Comparison of ENCODE assay signal across 17 cellular contexts in the genomic region with DNA sequence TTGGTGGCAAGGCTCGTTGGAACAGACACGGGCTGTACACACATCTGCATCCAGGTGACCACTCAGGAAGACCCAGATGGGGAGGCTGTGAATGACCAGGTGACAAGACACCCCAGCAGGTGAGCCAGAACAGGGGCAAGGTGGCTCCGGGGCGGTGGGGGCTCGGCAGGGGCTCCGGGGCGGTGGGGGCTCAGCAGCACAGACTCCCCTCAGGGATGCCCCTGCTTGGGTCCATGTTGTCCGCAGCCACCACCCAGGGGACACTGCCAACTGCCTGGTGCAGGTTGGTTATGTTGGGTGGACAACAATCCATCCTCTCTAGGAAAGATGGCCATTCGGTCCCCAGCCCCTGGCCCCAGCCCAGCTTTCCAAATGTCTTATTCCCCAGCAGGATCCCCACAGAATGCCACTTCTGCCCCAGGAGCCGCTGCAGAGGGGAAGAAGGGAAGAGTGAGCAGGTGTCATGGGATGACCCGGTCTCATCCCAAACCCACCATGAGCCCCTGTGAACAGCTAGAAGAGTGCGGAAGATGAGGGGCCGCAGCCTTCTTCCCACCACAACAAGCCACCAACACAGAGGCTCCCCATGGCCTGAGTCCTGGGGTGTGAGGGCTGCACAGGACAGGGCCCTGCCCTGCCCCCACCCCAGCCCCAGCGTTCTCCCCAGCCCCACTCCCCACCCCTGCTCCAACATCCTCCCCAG. TPM values are rescaled to one million over a fixed set of nuclear protein-coding genes. Genes with fewer than 3 reads are reported as not detected.
DNase-seq lines count a peak whose midpoint lies in the region; ATAC-seq and TF ChIP-seq lines count a peak whose summit lies in the region.
"Had no signal": no experiment of that assay in that cellular context is flagged by ENCODE, and none has a peak within 500 bp of the region (broad histone marks: within the 10 kb centered on the region; RNA-seq: fewer than 3 reads in every experiment).

No MANE protein-coding gene starts in this region.

- H3K9me3 ChIP-seq in Karpas-422 (ENCODE audit: low read length) (no peaks in the 10 kb centered on the region), osteoblast (ENCODE audit: low read depth, low read length) (no peaks in the 10 kb centered on the region)

- no peak overlapping the region for H3K4me3 Mint-ChIP-seq in activated naive CD4-positive, alpha-beta T cell treated with anti-CD3 and anti-CD28 coated beads for 36 hours
- H3K4me3 Mint-ChIP-seq: GM23338, HFFc6 had no signal

- H3K36me3 ChIP-seq in Karpas-422 (ENCODE audit: insufficient read depth, low read length) (no peaks in the 10 kb centered on the region), osteoblast (ENCODE audit: insufficient read depth, low read length) (no peaks in the 10 kb centered on the region)

- DNase-seq in activated naive CD4-positive, alpha-beta T cell treated with anti-CD3 and anti-CD28 coated beads for 36 hours, result peak; percentile 1
- DNase-seq in activated naive CD4-positive, alpha-beta T cell treated with Interleukin-2 at 50 U/mL for 16 hours, result no peak
- no peak for DNase-seq in Karpas-422
- DNase-seq in osteoblast (ENCODE audit: insufficient read length, low spot score, missing footprints), result peak; percentile 52
- DNase-seq in ureter (ENCODE audit: low spot score), result peak; percentile 39
- no peak for DNase-seq in GM10248 (ENCODE audit: extremely low spot score)
- no peak for DNase-seq in NCI-H226
- DNase-seq: COR-L47, HFFc6, KBM-7, NCI-H1048, NCI-H748 treated with DMSO at 0.1 percent for 48 hours, PC-3 had no signal

- peaks cover 11% of the 10 kb centered on the region for H3K27me3 Mint-ChIP-seq in activated naive CD4-positive, alpha-beta T cell treated with anti-CD3 and anti-CD28 coated beads for 36 hours (ENCODE audit: low read depth)

- POLR2A ChIA-PET in GM10248 (lab: Yijun Ruan, JAX), result no interaction called here

- peaks cover 5% of the 10 kb centered on the region; the same call in 1 of the 2 replicates for H3K79me2 ChIP-seq in Karpas-422 (ENCODE audit: low read length)
- H3K79me2 ChIP-seq in osteoblast (ENCODE audit: insufficient read depth, low read length), result no peaks in the 10 kb centered on the region

- H2AFZ ChIP-seq in Karpas-422 (ENCODE audit: low read length) (no peak overlapping the region), osteoblast (ENCODE audit: low read length) (no peak overlapping the region)
- H2AFZ ChIP-seq: GM23338 had no signal

- no peaks in the 10 kb centered on the region for H3K27me3 ChIP-seq in Karpas-422 (ENCODE audit: low read length)
- no peaks in the 10 kb centered on the region for H3K27me3 ChIP-seq in osteoblast (ENCODE audit: insufficient read depth, low read length)

- H3K4me1 ChIP-seq in Karpas-422 (ENCODE audit: low read length) (peaks cover 93% of the 10 kb centered on the region), osteoblast (ENCODE audit: insufficient read depth, low read length) (no peaks in the 10 kb centered on the region)

- H3K4me3 ChIP-seq in Karpas-422 (ENCODE audit: low read length) (no peak overlapping the region), osteoblast (ENCODE audit: insufficient read depth, low read length) (no peak overlapping the region)
- H3K4me3 ChIP-seq: GM23338 had no signal

- H3K4me2 ChIP-seq in Karpas-422 (ENCODE audit: low read depth, low read length, poor library complexity, severe bottlenecking) (no peak overlapping the region), osteoblast (ENCODE audit: insufficient read depth, low read length) (no peak overlapping the region)
- H3K4me2 ChIP-seq: GM23338 had no signal

- TF ChIP-seq CTCF in osteoblast (IDR thresholded peaks at IDR 0.05; ENCODE audit: extremely low read depth, low read depth, low read length) (no peak), GM10248 (IDR thresholded peaks at IDR 0.05; ENCODE audit: control extremely low read depth, extremely low read depth, low read depth, missing control alignments) (no peak)

- H3K36me3 Mint-ChIP-seq in activated naive CD4-positive, alpha-beta T cell treated with anti-CD3 and anti-CD28 coated beads for 36 hours (ENCODE audit: low read depth), result no peaks in the 10 kb centered on the region

- H3K9me3 Mint-ChIP-seq in activated naive CD4-positive, alpha-beta T cell treated with anti-CD3 and anti-CD28 coated beads for 36 hours, result no peaks in the 10 kb centered on the region
- H3K9me3 Mint-ChIP-seq: GM23338 had no signal

- H4K20me1 ChIP-seq in Karpas-422 (ENCODE audit: insufficient read depth, low read depth, low read length), result no peaks in the 10 kb centered on the region; the same call in 1 of the 2 replicates
- H4K20me1 ChIP-seq in osteoblast (ENCODE audit: insufficient read depth, low read length), result no peaks in the 10 kb centered on the region

- CTCF ChIA-PET in activated naive CD4-positive, alpha-beta T cell treated with anti-CD3 and anti-CD28 coated beads for 36 hours (lab: Charles Lee), result no interaction called here
- CTCF ChIA-PET in GM10248 (lab: Yijun Ruan, JAX), result no interaction called here

- intact Hi-C loops in activated naive CD4-positive, alpha-beta T cell treated with anti-CD3 and anti-CD28 coated beads for 36 hours (cut with micrococcal nuclease), result no loop called here

- H3K9ac ChIP-seq in Karpas-422 (ENCODE audit: low read length), result no peak overlapping the region

- peak overlapping the region; percentile 32; the same call in 1 of the 2 replicates for H3K27ac ChIP-seq in Karpas-422 (ENCODE audit: low read length)
- no peak overlapping the region for H3K27ac ChIP-seq in osteoblast (ENCODE audit: low read depth, low read length)
- H3K27ac ChIP-seq: C4-2B had no signal

- H3K4me1 Mint-ChIP-seq in activated naive CD4-positive, alpha-beta T cell treated with anti-CD3 and anti-CD28 coated beads for 36 hours (ENCODE audit: low read depth), result no peaks in the 10 kb centered on the region

- no peak overlapping the region for H3K27ac Mint-ChIP-seq in activated naive CD4-positive, alpha-beta T cell treated with anti-CD3 and anti-CD28 coated beads for 36 hours
- H3K27ac Mint-ChIP-seq: GM23338, HFFc6 had no signal

- H3K9me2 ChIP-seq in Karpas-422 (replicated peaks; ENCODE audit: insufficient read depth, low read length), result no peaks in the 10 kb centered on the region

- ATAC-seq in HG02981 (IDR thresholded peaks at IDR 0.05; ENCODE audit: unreplicated experiment), result no peak
- ATAC-seq: GM23338, PC-3 had no signal

RNA-seq across cellular contexts. Expression of a gene that starts 31.4 kb away (rescaled TPM):
- total RNA-seq in activated naive CD4-positive, alpha-beta T cell treated with anti-CD3 and anti-CD28 coated beads for 36 hours, result not detected
- not detected in 2 replicates for total RNA-seq in Karpas-422 (2014; rRNA removed; shearing (Covaris generic); ENCODE audit: low replicate concordance)
- not detected in 2 replicates for total RNA-seq in osteoblast
- 1.7 TPM for total RNA-seq in ureter
- total RNA-seq: GM23338, HFFc6, M059J, PC-3 had no signal

RNA-seq across cellular contexts. Expression of a gene that starts 56.4 kb away (rescaled TPM):
- total RNA-seq in activated naive CD4-positive, alpha-beta T cell treated with anti-CD3 and anti-CD28 coated beads for 36 hours, result under 1 TPM; 0.17 to 0.21 TPM
- not detected in 2 replicates for total RNA-seq in Karpas-422 (2014; rRNA removed; shearing (Covaris generic); ENCODE audit: low replicate concordance)
- not detected in 2 replicates for total RNA-seq in osteoblast
- total RNA-seq in ureter, result 0.86 TPM
- total RNA-seq: HFFc6, PC-3 had no signal

Comparison
In these comparisons a context has a peak if more than half of its experiments do, and no peak if none do; other contexts are left out.
1. DNase-seq: peak in activated naive CD4-positive, alpha-beta T cell treated with anti-CD3 and anti-CD28 coated beads for 36 hours (single experiment), osteoblast (single experiment) and ureter (single experiment); none in activated naive CD4-positive, alpha-beta T cell treated with Interleukin-2 at 50 U/mL for 16 hours (single experiment), Karpas-422 (single experiment), GM10248 (single experiment) and NCI-H226 (single experiment).